Comparison of ENCODE assay signal across 12 cellular contexts in the genomic region with DNA sequence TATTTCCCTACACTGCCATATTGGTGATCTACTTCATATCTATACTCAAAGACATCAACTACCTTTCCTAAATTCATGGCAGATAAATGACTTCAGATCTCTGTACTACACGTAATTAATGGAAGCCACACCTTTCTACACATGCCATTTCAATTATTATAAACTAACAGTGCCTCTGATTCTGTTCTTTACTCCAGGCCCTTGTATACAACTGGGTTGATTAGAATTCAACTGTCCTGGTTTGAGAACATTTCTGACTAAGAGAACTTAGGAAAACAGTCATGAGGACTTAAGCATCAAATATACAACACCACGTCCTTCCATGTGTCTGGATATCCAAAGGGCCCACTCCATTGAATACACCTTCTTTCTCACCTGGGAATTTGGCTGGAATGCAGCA. TPM values are rescaled to one million over a fixed set of nuclear protein-coding genes. Genes with fewer than 3 reads are reported as not detected.
DNase-seq lines count a peak whose midpoint lies in the region; ATAC-seq and TF ChIP-seq lines count a peak whose summit lies in the region.
"Had no signal": no experiment of that assay in that cellular context is flagged by ENCODE, and none has a peak within 500 bp of the region (broad histone marks: within the 10 kb centered on the region; RNA-seq: fewer than 3 reads in every experiment).

No MANE protein-coding gene starts in this region.

- peaks cover 22 to 27% of the 10 kb centered on the region in 2 donors for H3K4me1 Mint-ChIP-seq in natural killer cell

- no peak overlapping the region for H3K18ac ChIP-seq in mesenchymal stem cell (ENCODE audit: low read depth in 1 of 2, low read length in 2 of 2)

- no peaks in the 10 kb centered on the region for H3K27me3 ChIP-seq in mesenchymal stem cell (ENCODE audit: control insufficient read depth in 1 of 2, insufficient read depth in 1 of 2, low read length in 2 of 2)

- no peak for TF ChIP-seq CTCF in AG09309 (IDR thresholded peaks at IDR 0.05; ENCODE audit: control insufficient read depth, insufficient read depth, low read depth, low read length, missing control alignments)
- TF ChIP-seq CTCF in GM12865 (IDR thresholded peaks at IDR 0.05; ENCODE audit: insufficient read depth, low read depth, low read length, missing control alignments): no peak
- TF ChIP-seq CTCF in astrocyte of the cerebellum (IDR thresholded peaks at IDR 0.05; ENCODE audit: low read depth, low read length, missing control alignments): no peak
- no peak for TF ChIP-seq CTCF in natural killer cell (IDR thresholded peaks at IDR 0.05)

- no peak overlapping the region for H3K27ac Mint-ChIP-seq in natural killer cell

- H3K27me3 Mint-ChIP-seq in natural killer cell (ENCODE audit: low read depth in 2 of 2): no peaks in the 10 kb centered on the region

- no peak overlapping the region for H3K27ac ChIP-seq in mesenchymal stem cell (ENCODE audit: low read length, poor library complexity, severe bottlenecking)

- H3K9ac ChIP-seq in mesenchymal stem cell (ENCODE audit: low read length): peak overlapping the region; percentile 92

- no peak overlapping the region for H4K8ac ChIP-seq in mesenchymal stem cell (ENCODE audit: low read length)

- H3K4ac ChIP-seq in mesenchymal stem cell (ENCODE audit: low read depth in 1 of 2, low read length in 2 of 2): no peak overlapping the region

- in situ Hi-C loops in astrocyte of the cerebellum (cut with HindIII; ENCODE audit: low sequenced_read_pairs): loop anchor here (5.0 to 10.0 kb wide), 2 partner anchors 88 to 94 kb away; no protein-coding TSS in a partner anchor

- H3K9me3 Mint-ChIP-seq in natural killer cell: no peaks in the 10 kb centered on the region

- no peak overlapping the region for H2AFZ ChIP-seq in mesenchymal stem cell (ENCODE audit: low read depth, low read length)

- no peak overlapping the region for H3K4me3 Mint-ChIP-seq in natural killer cell

- no peak overlapping the region for H4K91ac ChIP-seq in mesenchymal stem cell (ENCODE audit: low read length)

- H3K4me1 ChIP-seq in mesenchymal stem cell (ENCODE audit: control insufficient read depth, insufficient read depth, low read depth, low read length): peaks cover 3% of the 10 kb centered on the region

- H3K9me3 ChIP-seq in mesenchymal stem cell (ENCODE audit: control insufficient read depth, low read length): no peaks in the 10 kb centered on the region
- H3K9me3 ChIP-seq: Caco-2 had no signal

- H2BK120ac ChIP-seq in mesenchymal stem cell (ENCODE audit: low read depth, low read length): no peak overlapping the region

- no peak overlapping the region for H2AK5ac ChIP-seq in mesenchymal stem cell (ENCODE audit: low read length, severe bottlenecking)

- H3K23ac ChIP-seq in mesenchymal stem cell (ENCODE audit: low read length in 2 of 2): no peak overlapping the region

- intact Hi-C loops in natural killer cell (cut with micrococcal nuclease): loop anchor here (10.0 kb wide), 1 partner anchor 212 kb away; a partner anchor contains a TSS

- WGBS in mesenchymal stem cell: 92% methylated on average over 1 of the region's 2 CpGs

- H2BK15ac ChIP-seq in mesenchymal stem cell (ENCODE audit: low read depth, poor library complexity, severe bottlenecking): no peak overlapping the region

- peaks cover 3% of the 10 kb centered on the region for H3K79me1 ChIP-seq in mesenchymal stem cell (replicated peaks; ENCODE audit: low read length, poor library complexity, severe bottlenecking)

- H3K14ac ChIP-seq in mesenchymal stem cell (ENCODE audit: low read length in 2 of 2): no peak overlapping the region

- H3K4me2 ChIP-seq in mesenchymal stem cell (ENCODE audit: low read length, poor library complexity, severe bottlenecking): peak overlapping the region; percentile 74

- ATAC-seq in HG03469 (IDR thresholded peaks at IDR 0.05; ENCODE audit: unreplicated experiment): no peak
- no peak for ATAC-seq in natural killer cell

- H2BK5ac ChIP-seq in mesenchymal stem cell (ENCODE audit: low read depth, low read length, poor library complexity, severe bottlenecking): no peak overlapping the region

- H3K36me3 Mint-ChIP-seq in natural killer cell: peaks cover 7% of the 10 kb centered on the region

- H3K4me3 ChIP-seq in AG09309 (ENCODE audit: control insufficient read depth, low read depth, low read length): peak overlapping the region; percentile 91; the same call in 1 of the 2 replicates
- H3K4me3 ChIP-seq in GM12865 (ENCODE audit: low read depth, low read length): peak overlapping the region; percentile 78; the same call in 1 of the 2 replicates
- H3K4me3 ChIP-seq in astrocyte of the cerebellum (ENCODE audit: low read depth, low read length): peak overlapping the region; percentile 92
- peak overlapping the region in 1 of 2 experiments; percentile 84 for H3K4me3 ChIP-seq in mesenchymal stem cell (ENCODE audit: insufficient read depth in 1 of 2, low read depth in 1 of 2, low read length in 2 of 2)

- no peak for DNase-seq in AG09309 (ENCODE audit: low read depth)
- DNase-seq in GM12865 (ENCODE audit: low read depth): no peak
- no peak for DNase-seq in astrocyte of the cerebellum (ENCODE audit: low read depth)
- DNase-seq in mesenchymal stem cell: no peak
- no peak for DNase-seq in effector CD4-positive, alpha-beta T cell
- no peak for DNase-seq in natural killer cell
- DNase-seq in NCI-H524 treated with DMSO at 0.1 percent for 48 hours (lab: John Stamatoyannopoulos, UW): no peak
- DNase-seq: Caco-2; NCI-H1930; stimulated activated CD4-positive, alpha-beta T cell treated with anti-CD3 and anti-CD28 coated beads, Interleukin-12 subunit alpha, Interleukin-12 subunit beta, amount 100 ng/mL, for 4 hours had no signal

- H2BK12ac ChIP-seq in mesenchymal stem cell (ENCODE audit: low read length in 2 of 2): no peak overlapping the region

- H3K36me3 ChIP-seq in mesenchymal stem cell (ENCODE audit: control insufficient read depth in 1 of 2, insufficient read depth in 2 of 2, low read depth in 1 of 2, low read length in 2 of 2): peaks cover 18 to 65% of the 10 kb centered on the region in 2 experiments

RNA-seq across cellular contexts. Expression of a gene that starts 1.8 kb away (rescaled TPM):
- polyA plus RNA-seq in mesenchymal stem cell (2013, experiment 1 of 2): 96.0 TPM
- polyA plus RNA-seq in mesenchymal stem cell (2013, experiment 2 of 2): 87.5 TPM
- total RNA-seq in natural killer cell: 100 to 1,000 TPM; 321 to 395 (median 347) TPM

RNA-seq across cellular contexts. Expression of a gene that starts 2.2 kb away (rescaled TPM):
- 50.4 TPM for polyA plus RNA-seq in mesenchymal stem cell (2013, experiment 1 of 2)
- 51.9 TPM for polyA plus RNA-seq in mesenchymal stem cell (2013, experiment 2 of 2)
- 10 to 100 TPM; 10.6 to 19.0 (median 14.7) TPM for total RNA-seq in natural killer cell

RNA-seq across cellular contexts. Expression of a gene that starts 11.7 kb away (rescaled TPM):
- polyA plus RNA-seq in mesenchymal stem cell (2013, experiment 1 of 2): not detected
- not detected for polyA plus RNA-seq in mesenchymal stem cell (2013, experiment 2 of 2)
- not detected for total RNA-seq in natural killer cell
- total RNA-seq: activated CD8-positive, alpha-beta memory T cell treated with anti-CD3 and anti-CD28 coated beads for 36 hours; Caco-2 had no signal

RNA-seq across cellular contexts. Expression of a gene that starts 26.0 kb away (rescaled TPM):
- polyA plus RNA-seq in mesenchymal stem cell (2013, experiment 1 of 2): not detected
- not detected for polyA plus RNA-seq in mesenchymal stem cell (2013, experiment 2 of 2)
- total RNA-seq in natural killer cell: not detected
- total RNA-seq: Caco-2 had no signal

RNA-seq across cellular contexts. Expression of a gene that starts 35.8 kb away (rescaled TPM):
- polyA plus RNA-seq in mesenchymal stem cell (2013, experiment 1 of 2): 5.8 TPM
- polyA plus RNA-seq in mesenchymal stem cell (2013, experiment 2 of 2): 5.0 TPM
- 1 to 10 TPM; 1.9 to 4.9 (median 2.8) TPM for total RNA-seq in natural killer cell
